ENCODE assay signal across 8 cellular contexts in genomic region chr3:195994343-195994742, GRCh38.
DNase-seq lines count a peak whose midpoint lies in the region; ATAC-seq and TF ChIP-seq lines count a peak whose summit lies in the region.
"Not testable (repeated sequence)": the region's sequence is repeated elsewhere in the genome, so short reads cannot be mapped to it uniquely, and the experiment has no call there.

No MANE protein-coding gene starts in this region.

- DNase-seq in CD4-positive, alpha-beta T cell, result peak; percentile 15 to 65 (median 47)
- peak; percentile 37 for DNase-seq in Jurkat, Clone E6-1 (ENCODE audit: low read depth, low spot score)
- peak; percentile 32 for DNase-seq in activated T-helper 9 cell treated with anti-CD3 and anti-CD28 coated beads, Interleukin-2, amount 50 U/mL, for 16 hours (ENCODE audit: low read depth)
- peak in 2 of 3 donors; percentile 31 to 41 for DNase-seq in effector memory CD4-positive, alpha-beta T cell
- DNase-seq in left colon (peak; percentile 42 to 51), sigmoid colon (peak; percentile 64)
- peak; percentile 22 to 23 for DNase-seq in stimulated activated CD8-positive, alpha-beta memory T cell treated with anti-CD3 and anti-CD28 coated beads, Interleukin-7, amount 100 ng/mL, for 4 hours (ENCODE audit: low read depth in 2 of 2)

- H3K4me3 ChIP-seq in Jurkat, Clone E6-1 (ENCODE audit: low read length); WI38 (ENCODE audit: low read depth, low read length); effector memory CD4-positive, alpha-beta T cell (ENCODE audit: insufficient read depth, low read depth, low read length, poor library complexity, severe bottlenecking); sigmoid colon: not testable (repeated sequence)

- not testable (repeated sequence) for ATAC-seq in CD4-positive, alpha-beta T cell (ENCODE audit: poor library complexity); left colon

- not testable (repeated sequence) for TF ChIP-seq EP300 in sigmoid colon (IDR thresholded peaks at IDR 0.05)

- POLR2A ChIA-PET in CD4-positive, alpha-beta T cell (lab: Charles Lee), result not testable (repeated sequence)

- not testable (repeated sequence) for TF ChIP-seq POLR2A in sigmoid colon (IDR thresholded peaks at IDR 0.05)

- peak overlapping the region; percentile 75 for H3K4me3 Mint-ChIP-seq in CD4-positive, alpha-beta T cell

- H3K27me3 Mint-ChIP-seq in CD4-positive, alpha-beta T cell, result not testable (repeated sequence)

- not testable (repeated sequence) for H3K4me1 Mint-ChIP-seq in CD4-positive, alpha-beta T cell (ENCODE audit: low read depth)

- WGBS in sigmoid colon, 2 donors, result 19 to 31% methylated on average over 13 to 14 of the region's 14 CpGs

- H3K9me3 Mint-ChIP-seq in CD4-positive, alpha-beta T cell, result not testable (repeated sequence)

- not testable (repeated sequence) for H3K27ac Mint-ChIP-seq in CD4-positive, alpha-beta T cell

- H3K9me3 ChIP-seq in CD4-positive, alpha-beta T cell (ENCODE audit: control insufficient read depth, low read length); effector memory CD4-positive, alpha-beta T cell (ENCODE audit: control insufficient read depth, low read length); sigmoid colon: not testable (repeated sequence)

- intact Hi-C loops in CD4-positive, alpha-beta T cell (cut with DNase I, micrococcal nuclease), result loop anchor here in 1 of 2 experiments (10.0 kb wide), 1 partner anchor 190 kb away; no protein-coding TSS in a partner anchor
- intact Hi-C loops in left colon (cut with DNase I, micrococcal nuclease); sigmoid colon (cut with DNase I): not testable (repeated sequence)

- not testable (repeated sequence) for H3K4me1 ChIP-seq in effector memory CD4-positive, alpha-beta T cell (ENCODE audit: control insufficient read depth, insufficient read depth, low read length, poor library complexity, severe bottlenecking); sigmoid colon

- CTCF ChIA-PET in CD4-positive, alpha-beta T cell (lab: Charles Lee), result interaction anchor here (0.7 kb wide), 1 partner anchor 438 kb away, joined by 4 read pairs; no protein-coding TSS in a partner anchor

- not testable (repeated sequence) for H3K27ac ChIP-seq in CD4-positive, alpha-beta T cell (ENCODE audit: low read depth, low read length); effector memory CD4-positive, alpha-beta T cell (ENCODE audit: insufficient read depth, low read length, poor library complexity, severe bottlenecking); sigmoid colon

- not testable (repeated sequence) for TF ChIP-seq CTCF in CD4-positive, alpha-beta T cell (IDR thresholded peaks at IDR 0.05)
- peak; percentile 21; the same call in 1 of the 2 replicates for TF ChIP-seq CTCF in WI38 (IDR thresholded peaks at IDR 0.05; ENCODE audit: low read depth, low read length)
- TF ChIP-seq CTCF in sigmoid colon (IDR thresholded peaks at IDR 0.05), result peak in 2 of 4 experiments; percentile 33 to 42

- H3K36me3 ChIP-seq in effector memory CD4-positive, alpha-beta T cell (ENCODE audit: control insufficient read depth, insufficient read depth, low read length); sigmoid colon: not testable (repeated sequence)

- not testable (repeated sequence) for H3K27me3 ChIP-seq in CD4-positive, alpha-beta T cell (ENCODE audit: control insufficient read depth, insufficient read depth, low read length); effector memory CD4-positive, alpha-beta T cell (replicated peaks; ENCODE audit: control insufficient read depth, insufficient read depth, low read length, poor library complexity, severe bottlenecking); sigmoid colon

- not testable (repeated sequence) for H3K36me3 Mint-ChIP-seq in CD4-positive, alpha-beta T cell (ENCODE audit: low read depth)
